9 cellular contexts compared by ENCODE assay signal in genomic region chr1:112904071-112904830, GRCh38. TPM values are rescaled to one million over a fixed set of nuclear protein-coding genes. Genes with fewer than 3 reads are reported as not detected.
DNase-seq lines count a peak whose midpoint lies in the region; ATAC-seq and TF ChIP-seq lines count a peak whose summit lies in the region.
"Had no signal": no experiment of that assay in that cellular context is flagged by ENCODE, and none has a peak within 500 bp of the region (broad histone marks: within the 10 kb centered on the region; RNA-seq: fewer than 3 reads in every experiment).

No MANE protein-coding gene starts in this region.

- H3K27ac ChIP-seq in gastrocnemius medialis = peak overlapping the region in 2 of 4 donors; percentile 62 to 75

- peaks cover 3% of the 10 kb centered on the region for H3K36me3 Mint-ChIP-seq in activated naive CD4-positive, alpha-beta T cell treated with anti-CD3 and anti-CD28 coated beads, Interleukin-2, amount 10 ng/mL, durations not matched to agents 7 days and 5 days

- TF ChIP-seq POLR2A in gastrocnemius medialis (IDR thresholded peaks at IDR 0.05) = no peak

- TF ChIP-seq CTCF in BJ (IDR thresholded peaks at IDR 0.05; ENCODE audit: insufficient read depth, low read depth, low read length) (no peak), omental fat pad (IDR thresholded peaks at IDR 0.05) (no peak), gastrocnemius medialis (IDR thresholded peaks at IDR 0.05 in 4 of 5, conservative IDR thresholded peaks at IDR 0.05 in 1 of 5) (no peak)

- no peaks in the 10 kb centered on the region for H3K27me3 Mint-ChIP-seq in activated naive CD4-positive, alpha-beta T cell treated with anti-CD3 and anti-CD28 coated beads, Interleukin-2, amount 10 ng/mL, durations not matched to agents 7 days and 5 days

- POLR2A ChIA-PET in BJ (lab: Charles Lee) = no interaction called here

- intact Hi-C loops in gastrocnemius medialis (cut with DNase I; ENCODE audit: low total_unique reads) = no loop called here

- ATAC-seq in omental fat pad (ENCODE audit: low FRiP score) = peak; percentile 87
- ATAC-seq in gastrocnemius medialis = no peak

- CTCF ChIA-PET in BJ (lab: Yijun Ruan, JAX) = interaction anchor here (0.6 to 1.6 kb wide), 3 partner anchors 11 to 1378 kb away, joined by 3 to 5 read pairs (median 3); no protein-coding TSS in a partner anchor
- CTCF ChIA-PET in activated naive CD4-positive, alpha-beta T cell treated with anti-CD3 and anti-CD28 coated beads, Interleukin-2, amount 10 ng/mL, durations not matched to agents 7 days and 5 days (lab: Charles Lee) = interaction anchor here (0.8 kb wide), 1 partner anchor 169 kb away, joined by 3 read pairs; the partner anchor contains the start of gene LRIG2

- H3K9me3 Mint-ChIP-seq in activated naive CD4-positive, alpha-beta T cell treated with anti-CD3 and anti-CD28 coated beads, Interleukin-2, amount 10 ng/mL, durations not matched to agents 7 days and 5 days = no peaks in the 10 kb centered on the region

- H3K36me3 ChIP-seq in BJ (ENCODE audit: control insufficient read depth, insufficient read depth, low read length) (no peaks in the 10 kb centered on the region), gastrocnemius medialis (no peaks in the 10 kb centered on the region)

- no peak overlapping the region for H3K4me3 Mint-ChIP-seq in activated naive CD4-positive, alpha-beta T cell treated with anti-CD3 and anti-CD28 coated beads, Interleukin-2, amount 10 ng/mL, durations not matched to agents 7 days and 5 days

- no peak overlapping the region for H3K4me3 ChIP-seq in BJ (ENCODE audit: low read depth, low read length)
- no peak overlapping the region for H3K4me3 ChIP-seq in gastrocnemius medialis

- DNase-seq in BJ (ENCODE audit: low read depth) (peak; percentile 35), MV-4-11 (lab: John Stamatoyannopoulos, UW) (peak; percentile 62), omental fat pad (ENCODE audit: low spot score) (no peak), KG1 (lab: John Stamatoyannopoulos, UW) (no peak), HuH-7 (ENCODE audit: low spot score) (no peak), iPS-NIHi7 (ENCODE audit: extremely low spot score) (no peak), gastrocnemius medialis (no peak)
- peak; percentile 38 for DNase-seq in activated naive CD4-positive, alpha-beta T cell treated with anti-CD3 and anti-CD28 coated beads, Interleukin-2, amount 10 ng/mL, durations not matched to agents 7 days and 5 days
- DNase-seq: NCI-H2081 treated with DMSO at 0.1 percent for 48 hours had no signal

- H3K4me1 ChIP-seq in gastrocnemius medialis = peaks cover 0 to 22% of the 10 kb centered on the region in 2 donors

- H3K4me1 Mint-ChIP-seq in activated naive CD4-positive, alpha-beta T cell treated with anti-CD3 and anti-CD28 coated beads, Interleukin-2, amount 10 ng/mL, durations not matched to agents 7 days and 5 days = peaks cover 22% of the 10 kb centered on the region

- H3K9me3 ChIP-seq in gastrocnemius medialis = no peaks in the 10 kb centered on the region

- H3K27ac Mint-ChIP-seq in activated naive CD4-positive, alpha-beta T cell treated with anti-CD3 and anti-CD28 coated beads, Interleukin-2, amount 10 ng/mL, durations not matched to agents 7 days and 5 days = peak overlapping the region; percentile 70

- in situ Hi-C loops in gastrocnemius medialis (cut with MboI; ENCODE audit: low sequenced_read_pairs in 4 of 4) = no loop called here

- H3K27me3 ChIP-seq in BJ (ENCODE audit: control insufficient read depth, insufficient read depth, low read length) = no peaks in the 10 kb centered on the region
- no peaks in the 10 kb centered on the region for H3K27me3 ChIP-seq in gastrocnemius medialis

RNA-seq across cellular contexts. Expression of gene SLC16A1, which starts 51.7 kb away (rescaled TPM):
- polyA plus RNA-seq in BJ (2011; rRNA removed) = 57.6 and 101 TPM in 2 replicates
- 71.0 and 104 TPM in 2 replicates for polyA minus RNA-seq in BJ (2011; rRNA and poly(A)+ RNA removed)
- total RNA-seq in omental fat pad (100 to 1,000 TPM in 2 of 4 donors, 10 to 100 TPM in 2; 15.1 to 125 (median 78.3) TPM), gastrocnemius medialis (10 to 100 TPM; 26.5 to 41.6 (median 36.2) TPM)

Comparison
In these comparisons a context has a peak if more than half of its experiments do, and no peak if none do; other contexts are left out.
1. DNase-seq: peak in BJ (single experiment), MV-4-11 (single experiment) and activated naive CD4-positive, alpha-beta T cell treated with anti-CD3 and anti-CD28 coated beads, Interleukin-2, amount 10 ng/mL, durations not matched to agents 7 days and 5 days (single experiment); none in omental fat pad (single experiment), KG1 (single experiment), HuH-7 (single experiment), iPS-NIHi7 (single experiment) and gastrocnemius medialis (0 of 2).